Comparison of ENCODE assay signal across 23 cellular contexts in genomic region chr5:142969624-142970439, GRCh38.
DNase-seq lines count a peak whose midpoint lies in the region; ATAC-seq and TF ChIP-seq lines count a peak whose summit lies in the region.
"Had no signal": no experiment of that assay in that cellular context is flagged by ENCODE, and none has a peak within 500 bp of the region (broad histone marks: within the 10 kb centered on the region; RNA-seq: fewer than 3 reads in every experiment).

No MANE protein-coding gene starts in this region.

- H3K4me3 ChIP-seq in liver (ENCODE audit: low read depth in 1 of 3, low read length in 3 of 3) (no peak overlapping the region), right lobe of liver (no peak overlapping the region), choroid plexus epithelial cell (ENCODE audit: low read depth, low read length) (no peak overlapping the region)
- H3K4me3 ChIP-seq: coronary artery, heart left ventricle had no signal

- peak overlapping the region in 1 of 10 donors; percentile 1 for H3K4me3 Mint-ChIP-seq in naive thymus-derived CD8-positive, alpha-beta T cell
- H3K4me3 Mint-ChIP-seq: activated naive CD8-positive, alpha-beta T cell treated with anti-CD3 and anti-CD28 coated beads, Interleukin-2, amount 10 ng/mL, durations not matched to agents 7 days and 5 days; brain; CD4-positive, alpha-beta T cell; T-helper 2 cell treated with Interferon-gamma antibody and Interleukin-4, amounts not matched to agents 5 μg/mL and 100 μg/mL, for 36 hours had no signal

- H3K27ac ChIP-seq in liver (ENCODE audit: low read depth in 1 of 2, low read length in 2 of 2) (no peak overlapping the region), right lobe of liver (no peak overlapping the region)
- H3K27ac ChIP-seq: coronary artery, KMS-11, WERI-Rb-1 had no signal

- H3K36me3 ChIP-seq in liver (ENCODE audit: control insufficient read depth in 4 of 4, insufficient read depth in 3 of 4, low read depth in 1 of 4, low read length in 3 of 4) (no peaks in the 10 kb centered on the region), right lobe of liver (no peaks in the 10 kb centered on the region)
- H3K36me3 ChIP-seq: heart left ventricle, WERI-Rb-1 had no signal

- H3K27me3 Mint-ChIP-seq in naive thymus-derived CD8-positive, alpha-beta T cell, result no peaks in the 10 kb centered on the region
- H3K27me3 Mint-ChIP-seq: activated naive CD8-positive, alpha-beta T cell treated with anti-CD3 and anti-CD28 coated beads, Interleukin-2, amount 10 ng/mL, durations not matched to agents 7 days and 5 days; CD4-positive, alpha-beta T cell had no signal

- no peak for ATAC-seq in right lobe of liver
- no peak for ATAC-seq in naive thymus-derived CD8-positive, alpha-beta T cell
- no peak for ATAC-seq in GM21447 (IDR thresholded peaks at IDR 0.05; ENCODE audit: unreplicated experiment)
- ATAC-seq: heart left ventricle, left ventricle myocardium superior had no signal

- peaks cover 8 to 12% (median 9%) of the 10 kb centered on the region in 3 donors for H3K36me3 Mint-ChIP-seq in naive thymus-derived CD8-positive, alpha-beta T cell
- H3K36me3 Mint-ChIP-seq: brain had no signal

- DNase-seq in right lobe of liver, result no peak
- DNase-seq in choroid plexus epithelial cell (ENCODE audit: low read depth), result peak; percentile 12
- DNase-seq in naive thymus-derived CD8-positive, alpha-beta T cell, result no peak
- no peak for DNase-seq in NCI-H1436 treated with DMSO at 0.1 percent for 48 hours (lab: John Stamatoyannopoulos, UW)
- DNase-seq in nucleus accumbens (lab: John Stamatoyannopoulos, UW), result no peak
- no peak for DNase-seq in NCI-H2107 (lab: John Stamatoyannopoulos, UW)
- DNase-seq: activated naive CD8-positive, alpha-beta T cell treated with anti-CD3 and anti-CD28 coated beads, Interleukin-2, amount 10 ng/mL, durations not matched to agents 7 days and 5 days; CD4-positive, alpha-beta T cell; DMS79; GOT3; heart left ventricle; left ventricle myocardium superior; NCI-H2081 treated with DMSO at 0.1 percent for 48 hours; NCI-H510A treated with DMSO at 0.1 percent for 48 hours; retina; stimulated activated CD8-positive, alpha-beta memory T cell treated with anti-CD3 and anti-CD28 coated beads, Interleukin-4, amount 100 ng/mL, for 48 hours; WERI-Rb-1 had no signal

- H3K4me1 ChIP-seq in liver (ENCODE audit: control insufficient read depth in 4 of 4, insufficient read depth in 4 of 4, low read length in 3 of 4) (peaks cover 0 to 6% (median 0%) of the 10 kb centered on the region in 4 donors), right lobe of liver (peaks cover 0 to 4% (median 0%) of the 10 kb centered on the region in 4 donors)

- H3K9me3 ChIP-seq in liver (ENCODE audit: control insufficient read depth in 4 of 4, low read length in 3 of 4), result no peaks in the 10 kb centered on the region
- no peaks in the 10 kb centered on the region for H3K9me3 ChIP-seq in right lobe of liver
- H3K9me3 ChIP-seq: heart left ventricle had no signal

- H3K9me3 Mint-ChIP-seq in naive thymus-derived CD8-positive, alpha-beta T cell, result peaks cover 0 to under 1% (median 0%) of the 10 kb centered on the region in 9 donors
- H3K9me3 Mint-ChIP-seq: brain; CD4-positive, alpha-beta T cell; T-helper 2 cell treated with Interferon-gamma antibody and Interleukin-4, amounts not matched to agents 5 μg/mL and 100 μg/mL, for 36 hours had no signal

- 86% methylated on average over 3 of the region's 3 CpGs for WGBS in liver
- WGBS in right lobe of liver (ENCODE audit: insufficient coverage, low coverage, low lambda C conversion rate, missing lambda C conversion rate), result 56% methylated on average over 2 of the region's 3 CpGs

- intact Hi-C loops in right lobe of liver (cut with DNase I), result no loop called here

- POLR2A ChIA-PET in naive thymus-derived CD8-positive, alpha-beta T cell (lab: Charles Lee), result no interaction called here

- peaks cover 11 to 54% (median 39%) of the 10 kb centered on the region in 4 donors for H3K4me1 Mint-ChIP-seq in naive thymus-derived CD8-positive, alpha-beta T cell
- H3K4me1 Mint-ChIP-seq: brain had no signal

- no peak for TF ChIP-seq POLR2A in right lobe of liver (IDR thresholded peaks at IDR 0.05)

- TF ChIP-seq CTCF in liver (IDR thresholded peaks at IDR 0.05; ENCODE audit: low read depth, low read length, missing input control) (no peak), right lobe of liver (IDR thresholded peaks at IDR 0.05) (no peak), choroid plexus epithelial cell (conservative IDR thresholded peaks at IDR 0.05; ENCODE audit: low read depth, low read length) (no peak)

- no peak for TF ChIP-seq RAD21 in liver (IDR thresholded peaks at IDR 0.05)

- no peaks in the 10 kb centered on the region for H3K27me3 ChIP-seq in liver (ENCODE audit: control insufficient read depth in 4 of 4, insufficient read depth in 4 of 4, low read length in 3 of 4)
- no peaks in the 10 kb centered on the region for H3K27me3 ChIP-seq in right lobe of liver
- H3K27me3 ChIP-seq: heart left ventricle had no signal

- H3K27ac Mint-ChIP-seq in naive thymus-derived CD8-positive, alpha-beta T cell, result peak overlapping the region in 7 of 10 donors; percentile 4 to 88 (median 28)
- H3K27ac Mint-ChIP-seq: activated naive CD8-positive, alpha-beta T cell treated with anti-CD3 and anti-CD28 coated beads, Interleukin-2, amount 10 ng/mL, durations not matched to agents 7 days and 5 days; brain; CD4-positive, alpha-beta T cell; T-helper 2 cell treated with Interferon-gamma antibody and Interleukin-4, amounts not matched to agents 5 μg/mL and 100 μg/mL, for 36 hours had no signal

- H3K9ac ChIP-seq in liver (ENCODE audit: low read depth in 1 of 2, low read length in 2 of 2), result no peak overlapping the region
- H3K9ac ChIP-seq: KMS-11 had no signal

TF ChIP-seq in liver, 16 proteins besides CTCF, POLR2A, EP300 and RAD21:
- TF ChIP-seq RXRA (IDR thresholded peaks at IDR 0.05) (peak in 1 of 2 donors; percentile 19), NR2F2 (IDR thresholded peaks at IDR 0.05) (peak; percentile 96), SP1 (IDR thresholded peaks at IDR 0.05) (peak; percentile 21), REST (IDR thresholded peaks at IDR 0.05) (no peak)
